ENCODE assay signal across 18 cellular contexts in the genomic region with DNA sequence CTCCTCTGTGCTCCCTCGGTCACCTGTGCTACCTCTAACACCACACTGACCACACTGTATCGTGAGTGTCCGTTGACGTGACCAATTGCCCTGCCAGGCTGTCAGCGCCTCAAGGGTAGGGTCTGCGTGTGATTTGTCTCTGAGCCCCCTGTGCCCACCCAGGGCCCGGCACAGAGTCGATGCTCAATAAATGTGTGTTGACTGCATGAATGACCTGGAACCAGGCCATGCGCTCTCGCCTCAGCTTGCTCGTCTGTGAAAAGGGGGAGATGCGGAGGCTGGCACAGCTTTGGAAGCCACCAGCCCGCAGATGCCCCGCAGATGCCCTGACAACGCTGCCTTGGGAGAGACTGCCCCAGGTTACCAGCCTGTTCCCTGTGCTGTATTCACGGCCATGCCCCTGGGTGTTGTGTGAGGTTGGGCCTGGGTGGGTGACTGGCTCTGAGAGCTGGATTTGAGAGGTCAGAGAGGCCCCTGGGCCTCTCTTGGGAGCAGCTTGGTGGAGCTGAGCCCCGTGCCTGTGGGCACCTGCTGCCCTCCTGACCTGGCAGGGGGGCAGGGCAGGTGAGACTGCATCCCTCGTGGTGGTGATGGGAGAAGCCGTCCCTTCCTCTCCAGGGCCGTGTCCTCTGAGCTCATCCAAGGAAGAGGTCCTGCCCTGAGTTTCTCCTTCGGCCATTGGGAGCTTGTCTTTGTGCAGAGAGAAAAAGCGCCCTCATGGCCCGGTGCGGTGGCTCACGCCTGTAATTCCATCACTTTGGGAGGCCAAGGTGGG. TPM values are rescaled to one million over a fixed set of nuclear protein-coding genes. Genes with fewer than 3 reads are reported as not detected.
DNase-seq lines count a peak whose midpoint lies in the region; ATAC-seq and TF ChIP-seq lines count a peak whose summit lies in the region.
"Had no signal": no experiment of that assay in that cellular context is flagged by ENCODE, and none has a peak within 500 bp of the region (broad histone marks: within the 10 kb centered on the region; RNA-seq: fewer than 3 reads in every experiment).

No MANE protein-coding gene starts in this region.

- TF ChIP-seq CTCF in coronary artery (IDR thresholded peaks at IDR 0.05), result no peak
- TF ChIP-seq CTCF in ovary (IDR thresholded peaks at IDR 0.05), result no peak
- no peak for TF ChIP-seq CTCF in WERI-Rb-1 (IDR thresholded peaks at IDR 0.05; ENCODE audit: low read depth, low read length)

- H3K4me1 ChIP-seq in right cardiac atrium (ENCODE audit: control insufficient read depth, insufficient read depth, low read length), result no peaks in the 10 kb centered on the region
- peaks cover 9% of the 10 kb centered on the region for H3K4me1 ChIP-seq in ovary (ENCODE audit: insufficient read depth)

- ATAC-seq in right cardiac atrium (no peak), left cardiac atrium (no peak), HG02884 (IDR thresholded peaks at IDR 0.05; ENCODE audit: unreplicated experiment) (no peak)
- ATAC-seq: gastrocnemius medialis, HCT116, K562, T-helper 17 cell had no signal

- intact Hi-C loops in right cardiac atrium (cut with DNase I), result no loop called here
- intact Hi-C loops in left cardiac atrium (cut with DNase I), result no loop called here
- intact Hi-C loops in ovary (cut with DNase I), result loop anchor here in 1 of 4 donors (5.0 kb wide), 1 partner anchor 160 kb away; no protein-coding TSS in a partner anchor

- TF ChIP-seq EP300 in ovary (IDR thresholded peaks at IDR 0.05), result no peak

- no peak overlapping the region for H3K27ac ChIP-seq in right cardiac atrium (ENCODE audit: low read length)
- H3K27ac ChIP-seq in coronary artery, result no peak overlapping the region
- H3K27ac ChIP-seq in ovary, result no peak overlapping the region
- no peak overlapping the region for H3K27ac ChIP-seq in WERI-Rb-1
- H3K27ac ChIP-seq: esophagus squamous epithelium, gastrocnemius medialis, neutrophil had no signal

- DNase-seq in right cardiac atrium (peak in 2 of 3 donors; percentile 31 to 49), left cardiac atrium (no peak), coronary artery (ENCODE audit: low spot score) (peak; percentile 65), ovary (peak in 3 of 5 donors; percentile 12 to 23 (median 14)), WERI-Rb-1 (no peak), NCI-H82 treated with DMSO at 0.1 percent for 48 hours (lab: John Stamatoyannopoulos, UW; ENCODE audit: unreplicated experiment) (no peak)
- DNase-seq: activated CD4-positive, alpha-beta T cell treated with anti-CD3 and anti-CD28 coated beads, Interleukin-2, amount 50 U/mL, for 4 hours; esophagus squamous epithelium; hypothalamus; NCI-H1436 treated with DMSO at 0.1 percent for 48 hours; NCI-H524; retina had no signal

- H3K36me3 ChIP-seq in ovary (no peaks in the 10 kb centered on the region), WERI-Rb-1 (no peaks in the 10 kb centered on the region)
- H3K36me3 ChIP-seq: esophagus squamous epithelium, gastrocnemius medialis, neutrophil had no signal

- H3K27me3 ChIP-seq in right cardiac atrium (ENCODE audit: control insufficient read depth, insufficient read depth), result no peaks in the 10 kb centered on the region
- no peaks in the 10 kb centered on the region for H3K27me3 ChIP-seq in ovary
- H3K27me3 ChIP-seq in WERI-Rb-1 (ENCODE audit: insufficient read depth, low read depth, severe bottlenecking), result no peaks in the 10 kb centered on the region
- H3K27me3 ChIP-seq: gastrocnemius medialis had no signal

- no peak for TF ChIP-seq POLR2A in ovary (IDR thresholded peaks at IDR 0.05)

- H3K9me3 ChIP-seq in right cardiac atrium (ENCODE audit: control insufficient read depth, low read length), result no peaks in the 10 kb centered on the region
- no peaks in the 10 kb centered on the region for H3K9me3 ChIP-seq in ovary
- peaks cover 2% of the 10 kb centered on the region for H3K9me3 ChIP-seq in WERI-Rb-1 (ENCODE audit: severe bottlenecking)
- H3K9me3 ChIP-seq: esophagus squamous epithelium, gastrocnemius medialis, neutrophil had no signal

- no peak overlapping the region for H3K4me3 ChIP-seq in right cardiac atrium (ENCODE audit: low read length)
- H3K4me3 ChIP-seq in coronary artery, result no peak overlapping the region
- no peak overlapping the region for H3K4me3 ChIP-seq in ovary
- no peak overlapping the region for H3K4me3 ChIP-seq in WERI-Rb-1 (ENCODE audit: low read depth, low read length)
- H3K4me3 ChIP-seq: esophagus squamous epithelium, gastrocnemius medialis, K562 had no signal

- WGBS in right cardiac atrium, result 88% methylated on average over 25 of the region's 25 CpGs
- WGBS in ovary, 3 donors, result 77 to 86% (median 82%) methylated on average over 25 of the region's 25 CpGs

RNA-seq across cellular contexts. Expression of a gene that starts 43.2 kb away (rescaled TPM):
- total RNA-seq in right cardiac atrium (1 to 10 TPM; 5.7 to 9.2 (median 7.9) TPM), left cardiac atrium (1 to 10 TPM; 4.1 to 4.7 TPM), ovary (1 to 10 TPM in 5 of 7 donors, under 1 TPM in 2; 0.48 to 4.9 (median 1.9) TPM)
- polyA plus RNA-seq in right cardiac atrium (5.8 TPM), ovary (1 to 10 TPM; 1.2 TPM)
- total RNA-seq: K562 had no signal
- polyA plus RNA-seq: K562 had no signal

Comparison
In these comparisons a context has a peak if more than half of its experiments do, and no peak if none do; other contexts are left out.
1. DNase-seq: peak in right cardiac atrium (2 of 3), coronary artery (single experiment) and ovary (3 of 5); none in left cardiac atrium (single experiment), WERI-Rb-1 (single experiment) and NCI-H82 treated with DMSO at 0.1 percent for 48 hours (single experiment).